19 cellular contexts compared by ENCODE assay signal in genomic region chr20:36407196-36407733, GRCh38.
DNase-seq lines count a peak whose midpoint lies in the region; ATAC-seq and TF ChIP-seq lines count a peak whose summit lies in the region.
"Had no signal": no experiment of that assay in that cellular context is flagged by ENCODE, and none has a peak within 500 bp of the region (broad histone marks: within the 10 kb centered on the region; RNA-seq: fewer than 3 reads in every experiment).

No MANE protein-coding gene starts in this region.

- DNase-seq in Caco-2 (no peak), IMR-90 (peak; percentile 24), mammary epithelial cell (peak; percentile 62), foreskin keratinocyte (peak; percentile 40 to 73), putamen (ENCODE audit: low spot score) (no peak), natural killer cell (no peak), GM23338 (ENCODE audit: low spot score) (no peak)
- DNase-seq: activated CD4-positive, alpha-beta T cell treated with anti-CD3 and anti-CD28 coated beads for 4 hours; activated effector memory CD4-positive, alpha-beta T cell treated with anti-CD3 and anti-CD28 coated beads, Interleukin-2, amount 50 U/mL, for 16 hours; amygdala; Karpas-422; left ventricle myocardium superior; NCI-H1436; NCI-H82; PC-9; stimulated activated CD4-positive, alpha-beta T cell treated with anti-CD3 and anti-CD28 coated beads, Interleukin-2, amount 100 ng/mL, for 48 hours; uterus had no signal

- no peaks in the 10 kb centered on the region for H3F3A ChIP-seq in GM23338 (replicated peaks; ENCODE audit: low read depth)

- H3K4me1 Mint-ChIP-seq in Caco-2 (ENCODE audit: low read depth, unreplicated experiment) (peaks cover 6% of the 10 kb centered on the region), natural killer cell (peaks cover 0 to 8% of the 10 kb centered on the region in 2 donors), GM23338 (no peaks in the 10 kb centered on the region; the same call in 2 of the 3 replicates)
- H3K4me1 Mint-ChIP-seq: CD8-positive, alpha-beta memory T cell had no signal

- no peak overlapping the region for H3K18ac ChIP-seq in IMR-90 (ENCODE audit: low read depth, low read length)

- dilution Hi-C loops in IMR-90 (cut with HindIII; ENCODE audit: low sequenced_read_pairs, unreplicated experiment) (no loop called here), mammary epithelial cell (cut with HindIII; ENCODE audit: low sequenced_read_pairs) (no loop called here)

- no peak overlapping the region for H3K56ac ChIP-seq in IMR-90 (ENCODE audit: extremely low read depth, insufficient read depth, low read length)

- H3K27me3 Mint-ChIP-seq in Caco-2 (ENCODE audit: insufficient read depth, unreplicated experiment) (peaks cover 17% of the 10 kb centered on the region), natural killer cell (ENCODE audit: low read depth in 2 of 2) (peaks cover 19 to 33% of the 10 kb centered on the region in 2 donors), GM23338 (ENCODE audit: insufficient read depth, low read depth, poor library complexity) (peaks cover 4% of the 10 kb centered on the region)

- H3K9me3 Mint-ChIP-seq in Caco-2 (ENCODE audit: unreplicated experiment) (no peaks in the 10 kb centered on the region), natural killer cell (no peaks in the 10 kb centered on the region), GM23338 (no peaks in the 10 kb centered on the region; the same call in 2 of the 3 replicates)

- no peak overlapping the region for H3K4me2 ChIP-seq in IMR-90 (ENCODE audit: low read depth, low read length)
- H3K4me2 ChIP-seq in mammary epithelial cell (ENCODE audit: insufficient read depth, low read depth, low read length) = no peak overlapping the region
- H3K4me2 ChIP-seq in GM23338 = no peak overlapping the region
- H3K4me2 ChIP-seq: PC-9 had no signal

- CTCF ChIA-PET in Caco-2 (lab: Charles Lee) = interaction anchor here (1.4 kb wide), 1 partner anchor 7 kb away, joined by 5 read pairs; no protein-coding TSS in a partner anchor
- CTCF ChIA-PET in IMR-90 (lab: Yijun Ruan, JAX) = no interaction called here
- CTCF ChIA-PET in mammary epithelial cell (lab: Charles Lee; ENCODE audit: low non-redundant PET) = no interaction called here

- H3K14ac ChIP-seq in IMR-90 (replicated peaks; ENCODE audit: low read depth, low read length) = no peak overlapping the region

- no peak overlapping the region for H3K9ac ChIP-seq in IMR-90 (ENCODE audit: low read depth, low read length)
- H3K9ac ChIP-seq in mammary epithelial cell (ENCODE audit: insufficient read depth, low read length) = no peak overlapping the region

- no peak overlapping the region for H3K27ac ChIP-seq in IMR-90 (ENCODE audit: insufficient read depth, low read length)
- H3K27ac ChIP-seq in mammary epithelial cell (ENCODE audit: insufficient read depth, low read depth, low read length) = no peak overlapping the region
- H3K27ac ChIP-seq in foreskin keratinocyte = peak overlapping the region; percentile 36
- no peak overlapping the region for H3K27ac ChIP-seq in GM23338 (ENCODE audit: low read depth)
- H3K27ac ChIP-seq: PC-9, uterus had no signal

- ATAC-seq in IMR-90 (ENCODE audit: low read depth) (no peak), foreskin keratinocyte (peak; percentile 52), natural killer cell (no peak), GM21576 (IDR thresholded peaks at IDR 0.05; ENCODE audit: unreplicated experiment) (no peak), GM23338 (no peak)
- ATAC-seq: left ventricle myocardium superior had no signal

- no peak overlapping the region for H4K91ac ChIP-seq in IMR-90 (ENCODE audit: insufficient read depth, low read depth, low read length)

- H4K20me1 ChIP-seq in IMR-90 (ENCODE audit: insufficient read depth, low read length) = no peaks in the 10 kb centered on the region
- no peaks in the 10 kb centered on the region for H4K20me1 ChIP-seq in mammary epithelial cell (ENCODE audit: insufficient read depth, low read length)
- no peaks in the 10 kb centered on the region for H4K20me1 ChIP-seq in GM23338 (replicated peaks; ENCODE audit: insufficient read depth)

- no peaks in the 10 kb centered on the region for H3K9me1 ChIP-seq in IMR-90 (ENCODE audit: insufficient read depth, low read length)

- no peak overlapping the region for H2AK9ac ChIP-seq in IMR-90 (replicated peaks; ENCODE audit: low read depth, low read length, poor library complexity)

- H3K36me3 ChIP-seq in Caco-2 (ENCODE audit: control insufficient read depth, insufficient read depth, low read length) = no peaks in the 10 kb centered on the region
- H3K36me3 ChIP-seq in IMR-90 (ENCODE audit: control insufficient read depth, insufficient read depth, low read length) = no peaks in the 10 kb centered on the region
- H3K36me3 ChIP-seq in mammary epithelial cell (ENCODE audit: insufficient read depth, low read length) = no peaks in the 10 kb centered on the region
- no peaks in the 10 kb centered on the region for H3K36me3 ChIP-seq in GM23338 (ENCODE audit: insufficient read depth)
- H3K36me3 ChIP-seq: uterus had no signal

- no peak overlapping the region for H3K23ac ChIP-seq in IMR-90 (ENCODE audit: low read depth, low read length)

- H3K9me2 ChIP-seq in GM23338 (ENCODE audit: insufficient read depth) = no peaks in the 10 kb centered on the region

- peak overlapping the region; percentile 58 for H3K27ac Mint-ChIP-seq in Caco-2 (ENCODE audit: unreplicated experiment)
- H3K27ac Mint-ChIP-seq in natural killer cell = no peak overlapping the region
- no peak overlapping the region for H3K27ac Mint-ChIP-seq in GM23338
- H3K27ac Mint-ChIP-seq: CD8-positive, alpha-beta memory T cell had no signal

- peaks cover under 1% of the 10 kb centered on the region; the same call in 1 of the 2 replicates for H3K27me3 ChIP-seq in Caco-2 (replicated peaks; ENCODE audit: control insufficient read depth, insufficient read depth, low read length)
- peaks cover 22% of the 10 kb centered on the region for H3K27me3 ChIP-seq in IMR-90 (ENCODE audit: control insufficient read depth, insufficient read depth, low read length)
- peaks cover under 1% of the 10 kb centered on the region for H3K27me3 ChIP-seq in mammary epithelial cell (ENCODE audit: insufficient read depth, low read length)
- peaks cover 14% of the 10 kb centered on the region for H3K27me3 ChIP-seq in foreskin keratinocyte
- no peaks in the 10 kb centered on the region for H3K27me3 ChIP-seq in GM23338 (ENCODE audit: insufficient read depth)
- H3K27me3 ChIP-seq: uterus had no signal

- TF ChIP-seq CTCF in Caco-2 (IDR thresholded peaks at IDR 0.05; ENCODE audit: insufficient read depth in 1 of 2, low read depth in 1 of 2, low read length in 1 of 2, severe bottlenecking in 1 of 2, unreplicated experiment in 1 of 2) (no peak), IMR-90 (conservative IDR thresholded peaks at IDR 0.05; ENCODE audit: low read depth, low read length) (no peak), mammary epithelial cell (conservative IDR thresholded peaks at IDR 0.05 in 1 of 2, IDR thresholded peaks at IDR 0.05 in 1 of 2; ENCODE audit: extremely low read depth in 1 of 2, insufficient read depth in 1 of 2, low read depth in 1 of 2, low read length in 2 of 2) (no peak), foreskin keratinocyte (conservative IDR thresholded peaks at IDR 0.05) (no peak), natural killer cell (IDR thresholded peaks at IDR 0.05) (no peak), GM23338 (conservative IDR thresholded peaks at IDR 0.05; ENCODE audit: low read depth in 2 of 2) (no peak)

- H2BK5ac ChIP-seq in IMR-90 (ENCODE audit: low read depth, low read length, poor library complexity, severe bottlenecking) = no peak overlapping the region

- no peaks in the 10 kb centered on the region for H3K79me2 ChIP-seq in mammary epithelial cell (ENCODE audit: insufficient read depth, low read length)
- H3K79me2 ChIP-seq in GM23338 (replicated peaks; ENCODE audit: insufficient read depth) = no peaks in the 10 kb centered on the region

- no TSS peak for BruUV-seq in Caco-2 (replicated peaks; lab: Mats Ljungman, UMichigan)
- BruUV-seq in IMR-90 (replicated peaks; lab: Mats Ljungman, UMichigan) = no TSS peak
- no TSS peak for BruUV-seq in mammary epithelial cell (replicated peaks; lab: Mats Ljungman, UMichigan)

- WGBS in IMR-90 (ENCODE audit: extremely low coverage in 2 of 2, insufficient read length in 1 of 2), 2 experiments = no CpG with 5 or more reads among the region's 3 CpGs
- 67% methylated on average over 3 of the region's 3 CpGs for WGBS in mammary epithelial cell (ENCODE audit: low coverage, missing lambda C conversion rate)

- no peaks in the 10 kb centered on the region for H3K9me3 ChIP-seq in Caco-2
- H3K9me3 ChIP-seq in IMR-90 (ENCODE audit: control insufficient read depth, insufficient read depth, low read length) = peaks cover 2% of the 10 kb centered on the region; the same call in 1 of the 2 replicates
- no peaks in the 10 kb centered on the region for H3K9me3 ChIP-seq in mammary epithelial cell (replicated peaks; ENCODE audit: insufficient read depth, low read length)
- H3K9me3 ChIP-seq: uterus had no signal

- H3K4me3 ChIP-seq in Caco-2 (ENCODE audit: low read depth, low read length) = no peak overlapping the region
- no peak overlapping the region for H3K4me3 ChIP-seq in IMR-90 (ENCODE audit: insufficient read depth, low read depth, low read length)
- H3K4me3 ChIP-seq in mammary epithelial cell (replicated peaks in 1 of 3; ENCODE audit: insufficient read depth in 1 of 3, low read depth in 2 of 3, low read length in 3 of 3) = no peak overlapping the region
- H3K4me3 ChIP-seq in GM23338 = no peak overlapping the region
- H3K4me3 ChIP-seq: PC-9, uterus had no signal

- H4K5ac ChIP-seq in IMR-90 (ENCODE audit: low read depth, low read length) = no peak overlapping the region

- no peak for TF ChIP-seq RAD21 in IMR-90 (IDR thresholded peaks at IDR 0.05; ENCODE audit: low read length)

- H3K4me3 Mint-ChIP-seq in Caco-2 (ENCODE audit: unreplicated experiment) (no peak overlapping the region), natural killer cell (no peak overlapping the region), GM23338 (no peak overlapping the region; the same call in 2 of the 3 replicates)
- H3K4me3 Mint-ChIP-seq: CD8-positive, alpha-beta memory T cell had no signal

- in situ Hi-C loops in IMR-90 (cut with MboI; ENCODE audit: low sequenced_read_pairs) = no loop called here
- in situ Hi-C loops in mammary epithelial cell (cut with MboI; ENCODE audit: low sequenced_read_pairs in 2 of 2) = no loop called here

- no peak overlapping the region for H2BK15ac ChIP-seq in IMR-90 (ENCODE audit: low read depth, low read length)

- H3K36me3 Mint-ChIP-seq in Caco-2 (ENCODE audit: insufficient read depth, unreplicated experiment) (no peaks in the 10 kb centered on the region), natural killer cell (no peaks in the 10 kb centered on the region), GM23338 (ENCODE audit: low read depth) (no peaks in the 10 kb centered on the region)

- no peaks in the 10 kb centered on the region for H3K79me1 ChIP-seq in IMR-90 (ENCODE audit: low read depth in 1 of 2, low read length in 2 of 2)

- H4K8ac ChIP-seq in IMR-90 (ENCODE audit: low read depth in 2 of 2, low read length in 2 of 2) = no peak overlapping the region

- H2BK20ac ChIP-seq in IMR-90 (ENCODE audit: low read depth, low read length) = no peak overlapping the region

- intact Hi-C loops in Caco-2 (cut with micrococcal nuclease; ENCODE audit: unreplicated experiment) (no loop called here), IMR-90 (cut with micrococcal nuclease) (no loop called here), mammary epithelial cell (cut with micrococcal nuclease) (no loop called here), natural killer cell (cut with micrococcal nuclease) (no loop called here)

- H2AFZ ChIP-seq in IMR-90 (replicated peaks; ENCODE audit: low read length, poor library complexity) = no peak overlapping the region
- peak overlapping the region; percentile 10 for H2AFZ ChIP-seq in mammary epithelial cell (ENCODE audit: low read depth, low read length)
- H2AFZ ChIP-seq in GM23338 = no peak overlapping the region
- H2AFZ ChIP-seq: PC-9 had no signal

- no peak overlapping the region for H3K4ac ChIP-seq in IMR-90 (ENCODE audit: low read depth, low read length)

- no peak for TF ChIP-seq POLR2A in IMR-90 (IDR thresholded peaks at IDR 0.05; ENCODE audit: low read depth, low read length)

- no peak overlapping the region for H2BK120ac ChIP-seq in IMR-90 (ENCODE audit: low read depth, low read length)

- H3K4me1 ChIP-seq in Caco-2 (0 out of 2 replicates have a peak, but pooled peaks cover 5% of the 10 kb centered on the region), IMR-90 (ENCODE audit: control insufficient read depth, insufficient read depth, low read length) (no peaks in the 10 kb centered on the region), mammary epithelial cell (ENCODE audit: insufficient read depth, low read length) (peaks cover 13% of the 10 kb centered on the region), foreskin keratinocyte (peaks cover 9% of the 10 kb centered on the region), GM23338 (ENCODE audit: insufficient read depth) (no peaks in the 10 kb centered on the region)
- H3K4me1 ChIP-seq: uterus had no signal

- POLR2A ChIA-PET in Caco-2 (lab: Charles Lee) (no interaction called here), IMR-90 (lab: Charles Lee; ENCODE audit: unreplicated experiment) (no interaction called here)

- H2AK5ac ChIP-seq in IMR-90 (ENCODE audit: low read depth, low read length) = no peak overlapping the region

Comparison
In these comparisons a context has a peak if more than half of its experiments do, and no peak if none do; other contexts are left out.
1. DNase-seq: peak in IMR-90 (single experiment), mammary epithelial cell (single experiment) and foreskin keratinocyte (2 of 2); none in Caco-2 (0 of 2), putamen (single experiment), natural killer cell (single experiment) and GM23338 (single experiment).